Comparison of ENCODE assay signal across 22 cellular contexts in genomic region chr2:95016616-95017307, GRCh38. TPM values are rescaled to one million over a fixed set of nuclear protein-coding genes. Genes with fewer than 3 reads are reported as not detected.
DNase-seq lines count a peak whose midpoint lies in the region; ATAC-seq and TF ChIP-seq lines count a peak whose summit lies in the region.
"Had no signal": no experiment of that assay in that cellular context is flagged by ENCODE, and none has a peak within 500 bp of the region (broad histone marks: within the 10 kb centered on the region; RNA-seq: fewer than 3 reads in every experiment).

No MANE protein-coding gene starts in this region.

- H2AK5ac ChIP-seq in neuronal stem cell (ENCODE audit: low read depth, low read length), result no peak overlapping the region

- H3K27me3 ChIP-seq in esophagus squamous epithelium (peaks cover 0 to 5% (median 0%) of the 10 kb centered on the region in 4 donors), neuronal stem cell (ENCODE audit: control insufficient read depth in 3 of 3, insufficient read depth in 3 of 3, low read depth in 1 of 3, low read length in 3 of 3) (peaks cover 0 to 49% (median 0%) of the 10 kb centered on the region in 3 experiments)
- H3K27me3 ChIP-seq: BE2C had no signal

- H2BK120ac ChIP-seq in neuronal stem cell (ENCODE audit: low read depth, low read length), result no peak overlapping the region

- peaks cover 14% of the 10 kb centered on the region for H3K4me1 Mint-ChIP-seq in activated CD8-positive, alpha-beta T cell treated with anti-CD3 and anti-CD28 coated beads for 36 hours (ENCODE audit: low read depth)
- H3K4me1 Mint-ChIP-seq in activated CD8-positive, alpha-beta T cell treated with anti-CD3 and anti-CD28 coated beads, Interleukin-2, amount 10 ng/mL, durations not matched to agents 7 days and 5 days (ENCODE audit: low read depth), result peaks cover 45% of the 10 kb centered on the region

- no peak for ATAC-seq in activated CD8-positive, alpha-beta T cell treated with anti-CD3 and anti-CD28 coated beads for 36 hours
- ATAC-seq in activated CD8-positive, alpha-beta T cell treated with anti-CD3 and anti-CD28 coated beads, Interleukin-2, amount 10 ng/mL, durations not matched to agents 7 days and 5 days, result no peak

- H3K27me3 Mint-ChIP-seq in activated CD8-positive, alpha-beta T cell treated with anti-CD3 and anti-CD28 coated beads for 36 hours, result no peaks in the 10 kb centered on the region
- H3K27me3 Mint-ChIP-seq in activated CD8-positive, alpha-beta T cell treated with anti-CD3 and anti-CD28 coated beads, Interleukin-2, amount 10 ng/mL, durations not matched to agents 7 days and 5 days (ENCODE audit: low read depth), result no peaks in the 10 kb centered on the region
- H3K27me3 Mint-ChIP-seq: CD4-positive, CD25-positive, alpha-beta regulatory T cell had no signal

- H3K14ac ChIP-seq in neuronal stem cell (ENCODE audit: low read length), result no peak overlapping the region

- intact Hi-C loops in activated CD8-positive, alpha-beta T cell treated with anti-CD3 and anti-CD28 coated beads for 36 hours (cut with micrococcal nuclease), result no loop called here
- intact Hi-C loops in esophagus squamous epithelium (cut with DNase I), result no loop called here

- TF ChIP-seq POLR2A in esophagus squamous epithelium (IDR thresholded peaks at IDR 0.05), result no peak

- no peak overlapping the region for H4K8ac ChIP-seq in neuronal stem cell (ENCODE audit: low read depth, low read length)

- TF ChIP-seq CTCF in activated CD8-positive, alpha-beta T cell treated with anti-CD3 and anti-CD28 coated beads for 36 hours (IDR thresholded peaks at IDR 0.05), result no peak
- no peak for TF ChIP-seq CTCF in esophagus squamous epithelium (IDR thresholded peaks at IDR 0.05)

- H2BK15ac ChIP-seq in neuronal stem cell (ENCODE audit: low read length), result no peak overlapping the region

- no peak overlapping the region for H3K23ac ChIP-seq in neuronal stem cell (ENCODE audit: low read depth, low read length, poor library complexity)

- no peaks in the 10 kb centered on the region for H3K36me3 ChIP-seq in esophagus squamous epithelium
- no peaks in the 10 kb centered on the region for H3K36me3 ChIP-seq in neuronal stem cell (replicated peaks in 1 of 2; ENCODE audit: control insufficient read depth in 2 of 2, insufficient read depth in 2 of 2, low read length in 2 of 2)
- H3K36me3 ChIP-seq: BE2C had no signal

- H3K79me1 ChIP-seq in neuronal stem cell (ENCODE audit: low read depth, low read length), result no peaks in the 10 kb centered on the region

- peak overlapping the region; percentile 9 for H3K18ac ChIP-seq in neuronal stem cell (ENCODE audit: low read length)

- H4K91ac ChIP-seq in neuronal stem cell (ENCODE audit: low read depth, low read length, poor library complexity), result no peak overlapping the region

- no peak overlapping the region for H3K9ac ChIP-seq in neuronal stem cell (ENCODE audit: low read depth, low read length, poor library complexity)

- no peaks in the 10 kb centered on the region for H3K9me3 ChIP-seq in esophagus squamous epithelium
- H3K9me3 ChIP-seq in neuronal stem cell (replicated peaks in 1 of 2; ENCODE audit: control insufficient read depth in 2 of 2, insufficient read depth in 1 of 2, low read depth in 1 of 2, low read length in 2 of 2), result no peaks in the 10 kb centered on the region
- H3K9me3 ChIP-seq: BE2C had no signal

- H3K9me3 Mint-ChIP-seq in activated CD8-positive, alpha-beta T cell treated with anti-CD3 and anti-CD28 coated beads for 36 hours, result no peaks in the 10 kb centered on the region
- H3K9me3 Mint-ChIP-seq in activated CD8-positive, alpha-beta T cell treated with anti-CD3 and anti-CD28 coated beads, Interleukin-2, amount 10 ng/mL, durations not matched to agents 7 days and 5 days (ENCODE audit: insufficient read depth), result no peaks in the 10 kb centered on the region
- H3K9me3 Mint-ChIP-seq: CD4-positive, CD25-positive, alpha-beta regulatory T cell; H9 had no signal

- H3K36me3 Mint-ChIP-seq in activated CD8-positive, alpha-beta T cell treated with anti-CD3 and anti-CD28 coated beads for 36 hours (ENCODE audit: low read depth), result no peaks in the 10 kb centered on the region
- H3K36me3 Mint-ChIP-seq in activated CD8-positive, alpha-beta T cell treated with anti-CD3 and anti-CD28 coated beads, Interleukin-2, amount 10 ng/mL, durations not matched to agents 7 days and 5 days (ENCODE audit: low read depth), result no peaks in the 10 kb centered on the region
- H3K36me3 Mint-ChIP-seq: CD4-positive, CD25-positive, alpha-beta regulatory T cell had no signal

- DNase-seq in activated CD8-positive, alpha-beta T cell treated with anti-CD3 and anti-CD28 coated beads for 36 hours, result no peak
- DNase-seq in activated CD8-positive, alpha-beta T cell treated with anti-CD3 and anti-CD28 coated beads, Interleukin-2, amount 10 ng/mL, durations not matched to agents 7 days and 5 days, result no peak
- DNase-seq in caudate nucleus (lab: John Stamatoyannopoulos, UW), result no peak
- no peak for DNase-seq in esophagus squamous epithelium (lab: John Stamatoyannopoulos, UW)
- no peak for DNase-seq in neuronal stem cell (ENCODE audit: low spot score)
- DNase-seq in NCI-H2196 treated with DMSO at 0.1 percent for 48 hours (lab: John Stamatoyannopoulos, UW; ENCODE audit: unreplicated experiment), result no peak
- no peak for DNase-seq in hippocampal formation (lab: John Stamatoyannopoulos, UW)
- no peak for DNase-seq in AG20443 (ENCODE audit: low spot score)
- DNase-seq: 8988T; BE2C; CD4-positive, CD25-positive, alpha-beta regulatory T cell; COR-L47; GDM1; H9; KG1; MV-4-11; NCI-H1694 treated with DMSO at 0.1 percent for 48 hours; NCI-H2107; NCI-H2227 treated with DMSO at 0.1 percent for 48 hours had no signal

- no peak overlapping the region for H3K4ac ChIP-seq in neuronal stem cell (ENCODE audit: low read length)

- H2AFZ ChIP-seq in neuronal stem cell (ENCODE audit: low read length), result no peak overlapping the region

- CTCF ChIA-PET in activated CD8-positive, alpha-beta T cell treated with anti-CD3 and anti-CD28 coated beads for 36 hours (lab: Charles Lee), result interaction anchor here (0.8 to 2.8 kb wide), 3 partner anchors 60 to 98 kb away, joined by 3 to 7 read pairs (median 3); no protein-coding TSS in a partner anchor
- CTCF ChIA-PET in activated CD8-positive, alpha-beta T cell treated with anti-CD3 and anti-CD28 coated beads, Interleukin-2, amount 10 ng/mL, durations not matched to agents 7 days and 5 days (lab: Charles Lee), result interaction anchor here (1.3 to 4.6 kb wide), 4 partner anchors 30 to 99 kb away, joined by 3 to 24 read pairs (median 4); no protein-coding TSS in a partner anchor

- no peak overlapping the region for H3K4me2 ChIP-seq in neuronal stem cell (ENCODE audit: insufficient read depth, low read length, poor library complexity, severe bottlenecking)

- H3K4me3 Mint-ChIP-seq in activated CD8-positive, alpha-beta T cell treated with anti-CD3 and anti-CD28 coated beads for 36 hours, result no peak overlapping the region
- no peak overlapping the region for H3K4me3 Mint-ChIP-seq in activated CD8-positive, alpha-beta T cell treated with anti-CD3 and anti-CD28 coated beads, Interleukin-2, amount 10 ng/mL, durations not matched to agents 7 days and 5 days
- H3K4me3 Mint-ChIP-seq: H9 had no signal

- 60 to 72% methylated on average over 8 of the region's 16 CpGs for WGBS in esophagus squamous epithelium, 2 donors
- WGBS in neuronal stem cell (ENCODE audit: extremely low coverage in 2 of 2, insufficient read length in 2 of 2, insufficient replicate concordance in 1 of 2), 2 donors, result no CpG with 5 or more reads among the region's 16 CpGs

- no peak overlapping the region for H2BK5ac ChIP-seq in neuronal stem cell (ENCODE audit: low read length)

- POLR2A ChIA-PET in activated CD8-positive, alpha-beta T cell treated with anti-CD3 and anti-CD28 coated beads for 36 hours (lab: Charles Lee), result interaction anchor here (0.7 kb wide), 1 partner anchor 61 kb away, joined by 3 read pairs; no protein-coding TSS in a partner anchor
- POLR2A ChIA-PET in activated CD8-positive, alpha-beta T cell treated with anti-CD3 and anti-CD28 coated beads, Interleukin-2, amount 10 ng/mL, durations not matched to agents 7 days and 5 days (lab: Charles Lee), result no interaction called here

- H3K27ac ChIP-seq in caudate nucleus (ENCODE audit: low read depth, low read length) (peak overlapping the region; percentile 5), esophagus squamous epithelium (peak overlapping the region; percentile 75 to 91 (median 88)), neuronal stem cell (replicated peaks; ENCODE audit: low read length) (no peak overlapping the region)
- H3K27ac ChIP-seq: RWPE1 had no signal

- H3K4me3 ChIP-seq in esophagus squamous epithelium, result no peak overlapping the region
- no peak overlapping the region for H3K4me3 ChIP-seq in neuronal stem cell (ENCODE audit: low read length in 2 of 2)

- H3K27ac Mint-ChIP-seq in activated CD8-positive, alpha-beta T cell treated with anti-CD3 and anti-CD28 coated beads for 36 hours, result peak overlapping the region; percentile 13
- H3K27ac Mint-ChIP-seq in activated CD8-positive, alpha-beta T cell treated with anti-CD3 and anti-CD28 coated beads, Interleukin-2, amount 10 ng/mL, durations not matched to agents 7 days and 5 days, result no peak overlapping the region
- H3K27ac Mint-ChIP-seq: H9 had no signal

- H2BK12ac ChIP-seq in neuronal stem cell (ENCODE audit: low read length), result no peak overlapping the region

- peaks cover 13 to 71% (median 15%) of the 10 kb centered on the region in 3 donors for H3K4me1 ChIP-seq in esophagus squamous epithelium
- H3K4me1 ChIP-seq in neuronal stem cell (ENCODE audit: control insufficient read depth in 2 of 2, insufficient read depth in 1 of 2, low read depth in 1 of 2, low read length in 2 of 2), result no peaks in the 10 kb centered on the region
- H3K4me1 ChIP-seq: BE2C had no signal

RNA-seq across cellular contexts. Expression of gene MAL, which starts 8.7 kb away (rescaled TPM):
- 10 to 100 TPM; 54.0 to 59.2 TPM for total RNA-seq in activated CD8-positive, alpha-beta T cell treated with anti-CD3 and anti-CD28 coated beads for 36 hours
- 100 to 1,000 TPM; 188 to 206 TPM for total RNA-seq in activated CD8-positive, alpha-beta T cell treated with anti-CD3 and anti-CD28 coated beads, Interleukin-2, amount 10 ng/mL, durations not matched to agents 7 days and 5 days
- total RNA-seq in esophagus squamous epithelium, result 1,000 to 10,000 TPM in 1 of 4 donors, 100 to 1,000 TPM in 3; 469 to 1,903 (median 516) TPM
- polyA plus RNA-seq in neuronal stem cell (2013, experiment 1 of 2), result 0.18 TPM
- polyA plus RNA-seq in neuronal stem cell (2013, experiment 2 of 2), result 0.19 TPM
- total RNA-seq: H9, HT-29 had no signal
- polyA plus RNA-seq: AG04450 had no signal
